In genomic region chr15:72915843-72916242, GRCh38 we compare ENCODE assay signal across 3 cellular contexts.
"Had no signal": no experiment of that assay in that cellular context is flagged by ENCODE, and none has a peak within 500 bp of the region (broad histone marks: within the 10 kb centered on the region; RNA-seq: fewer than 3 reads in every experiment).

No MANE protein-coding gene starts in this region.

- H3K4me3 ChIP-seq: GM12878 had no signal

- DNase-seq: GDM1, GF-D8 had no signal
